Comparison of ENCODE assay signal across 10 cellular contexts in the genomic region with DNA sequence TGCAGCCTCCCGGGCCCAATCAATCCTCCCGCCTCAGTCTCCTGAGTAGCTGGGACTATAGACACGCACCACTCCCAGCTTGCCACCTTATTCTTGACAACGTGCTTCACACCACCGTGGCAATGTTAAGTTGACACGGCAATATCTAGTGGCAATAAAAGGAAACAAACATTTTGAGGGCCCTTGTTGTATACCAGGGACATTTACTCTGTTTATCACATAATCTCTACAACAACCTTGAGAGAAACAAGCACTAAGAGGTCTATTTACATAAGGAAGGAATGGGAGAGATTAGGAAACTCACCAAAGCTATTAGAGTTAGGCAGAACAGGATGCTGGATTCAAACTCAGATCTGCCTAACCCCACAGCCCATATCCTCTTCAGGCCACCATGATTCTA. TPM values are rescaled to one million over a fixed set of nuclear protein-coding genes. Genes with fewer than 3 reads are reported as not detected.
"Had no signal": no experiment of that assay in that cellular context is flagged by ENCODE, and none has a peak within 500 bp of the region (broad histone marks: within the 10 kb centered on the region; RNA-seq: fewer than 3 reads in every experiment).

No MANE protein-coding gene starts in this region.

- H3K9me3 ChIP-seq: gastroesophageal sphincter, heart right ventricle, mucosa of descending colon, sigmoid colon, testis had no signal

- H3K27ac ChIP-seq: gastroesophageal sphincter, heart right ventricle, sigmoid colon, testis had no signal

- H3K27me3 ChIP-seq: testis had no signal

- ATAC-seq: gastroesophageal sphincter; stimulated activated memory B cell treated with anti-CD40 and anti-IgM and Interleukin-4, amounts not matched to agents 10 μg/mL and 1 μg/mL and 100 μg/mL, for 72 hours had no signal

- DNase-seq: left ventricle myocardium superior had no signal

- H3K4me3 ChIP-seq: gastroesophageal sphincter, heart right ventricle, mucosa of descending colon, sigmoid colon, testis had no signal

- H3K36me3 ChIP-seq: gastroesophageal sphincter, heart right ventricle, sigmoid colon had no signal

RNA-seq across cellular contexts. Expression of a gene that starts 3.1 kb away (rescaled TPM):
- total RNA-seq: activated naive CD4-positive, alpha-beta T cell treated with anti-CD3 and anti-CD28 coated beads for 36 hours; left ventricle myocardium superior; renal cortical epithelial cell; ureter had no signal
